Comparison of ENCODE assay signal across 36 cellular contexts in genomic region chr21:39552856-39553255, GRCh38. TPM values are rescaled to one million over a fixed set of nuclear protein-coding genes. Genes with fewer than 3 reads are reported as not detected.
"Had no signal": no experiment of that assay in that cellular context is flagged by ENCODE, and none has a peak within 500 bp of the region (broad histone marks: within the 10 kb centered on the region; RNA-seq: fewer than 3 reads in every experiment).

No MANE protein-coding gene starts in this region.

- H3K9me3 ChIP-seq: MG63 had no signal

- H3K36me3 ChIP-seq: MG63 had no signal

- DNase-seq: Karpas-422, Kasumi-1, KG1, MG63, MM.1S, MV-4-11, NCI-H1048, NCI-H1092, NCI-H1092 treated with DMSO at 0.1 percent for 48 hours, NCI-H1105, NCI-H1105 treated with DMSO at 0.1 percent for 48 hours, NCI-H1417 treated with DMSO at 0.1 percent for 48 hours, NCI-H1436, NCI-H1436 treated with DMSO at 0.1 percent for 48 hours, NCI-H146, NCI-H1694, NCI-H1694 treated with DMSO at 0.1 percent for 48 hours, NCI-H187, NCI-H187 treated with DMSO at 0.1 percent for 48 hours, NCI-H1930, NCI-H2029, NCI-H2029 treated with DMSO at 0.1 percent for 48 hours, NCI-H2081, NCI-H2081 treated with DMSO at 0.1 percent for 48 hours, NCI-H2107, NCI-H2171, NCI-H2171 treated with DMSO at 0.1 percent for 48 hours, NCI-H2227 treated with DMSO at 0.1 percent for 48 hours, NCI-H226, NCI-H345, NCI-H446, NCI-H446 treated with DMSO at 0.1 percent for 48 hours, NCI-H510A had no signal

- H3K27ac ChIP-seq: KMS-11 had no signal

- H3K4me3 ChIP-seq: MG63 had no signal

RNA-seq across cellular contexts. Expression of gene B3GALT5, which starts 59.9 kb away (rescaled TPM):
- total RNA-seq: MCF 10A, NCI-H460 had no signal
